In genomic region chr2:2926858-2927175, GRCh38 we compare ENCODE assay signal across 15 cellular contexts.
DNase-seq lines count a peak whose midpoint lies in the region; ATAC-seq and TF ChIP-seq lines count a peak whose summit lies in the region.
"Had no signal": no experiment of that assay in that cellular context is flagged by ENCODE, and none has a peak within 500 bp of the region (broad histone marks: within the 10 kb centered on the region; RNA-seq: fewer than 3 reads in every experiment).

No MANE protein-coding gene starts in this region.

- H3K27me3 Mint-ChIP-seq in activated CD4-positive, alpha-beta memory T cell treated with anti-CD3 and anti-CD28 coated beads, Interleukin-2, amount 10 ng/mL, durations not matched to agents 7 days and 5 days, result no peaks in the 10 kb centered on the region
- H3K27me3 Mint-ChIP-seq: memory B cell had no signal

- no peak overlapping the region for H3K27ac Mint-ChIP-seq in activated CD4-positive, alpha-beta memory T cell treated with anti-CD3 and anti-CD28 coated beads, Interleukin-2, amount 10 ng/mL, durations not matched to agents 7 days and 5 days
- H3K27ac Mint-ChIP-seq: H9, memory B cell had no signal

- H3K4me3 ChIP-seq in lower leg skin (ENCODE audit: low read depth, poor library complexity, severe bottlenecking), result no peak overlapping the region
- H3K4me3 ChIP-seq: tibial nerve had no signal

- POLR2A ChIA-PET in activated CD4-positive, alpha-beta memory T cell treated with anti-CD3 and anti-CD28 coated beads, Interleukin-2, amount 10 ng/mL, durations not matched to agents 7 days and 5 days (lab: Charles Lee), result no interaction called here

- WGBS in lower leg skin, 2 donors, result 67 to 88% methylated on average over 4 of the region's 4 CpGs

- intact Hi-C loops in lower leg skin (cut with DNase I; ENCODE audit: low total_unique reads), result no loop called here

- no peak for TF ChIP-seq CTCF in lower leg skin (IDR thresholded peaks at IDR 0.05)

- DNase-seq in RPMI8226, result peak; percentile 26
- no peak for DNase-seq in lower leg skin (ENCODE audit: low spot score in 2 of 2)
- no peak for DNase-seq in activated CD4-positive, alpha-beta T cell treated with anti-CD3 and anti-CD28 coated beads, Interleukin-2, amount 50 U/mL, for 4 hours
- no peak for DNase-seq in activated CD4-positive, alpha-beta memory T cell treated with anti-CD3 and anti-CD28 coated beads, Interleukin-2, amount 10 ng/mL, durations not matched to agents 7 days and 5 days
- DNase-seq: activated CD8-positive, alpha-beta memory T cell treated with anti-CD3 and anti-CD28 coated beads, Interleukin-2, amount 50 U/mL, for 4 hours; H9; KBM-7; NCI-H526 treated with DMSO at 0.1 percent for 48 hours; SHP77 had no signal

- CTCF ChIA-PET in activated CD4-positive, alpha-beta memory T cell treated with anti-CD3 and anti-CD28 coated beads, Interleukin-2, amount 10 ng/mL, durations not matched to agents 7 days and 5 days (lab: Charles Lee), result no interaction called here

- ATAC-seq in GM19035 (IDR thresholded peaks at IDR 0.05; ENCODE audit: unreplicated experiment) (peak; percentile 47), GM21786 (IDR thresholded peaks at IDR 0.05; ENCODE audit: unreplicated experiment) (peak; percentile 60), HG03097 (IDR thresholded peaks at IDR 0.05; ENCODE audit: low FRiP score, unreplicated experiment) (peak; percentile 33)
- ATAC-seq: esophagus mucosa had no signal

- peaks cover 2% of the 10 kb centered on the region for H3K4me1 Mint-ChIP-seq in activated CD4-positive, alpha-beta memory T cell treated with anti-CD3 and anti-CD28 coated beads, Interleukin-2, amount 10 ng/mL, durations not matched to agents 7 days and 5 days
- H3K4me1 Mint-ChIP-seq: H9 had no signal

- no peaks in the 10 kb centered on the region for H3K36me3 Mint-ChIP-seq in activated CD4-positive, alpha-beta memory T cell treated with anti-CD3 and anti-CD28 coated beads, Interleukin-2, amount 10 ng/mL, durations not matched to agents 7 days and 5 days (ENCODE audit: low read depth)
- H3K36me3 Mint-ChIP-seq: memory B cell had no signal

- TF ChIP-seq POLR2A in lower leg skin (IDR thresholded peaks at IDR 0.05), result no peak

- H3K9me3 Mint-ChIP-seq in activated CD4-positive, alpha-beta memory T cell treated with anti-CD3 and anti-CD28 coated beads, Interleukin-2, amount 10 ng/mL, durations not matched to agents 7 days and 5 days, result no peaks in the 10 kb centered on the region

- H3K4me3 Mint-ChIP-seq in activated CD4-positive, alpha-beta memory T cell treated with anti-CD3 and anti-CD28 coated beads, Interleukin-2, amount 10 ng/mL, durations not matched to agents 7 days and 5 days, result no peak overlapping the region
- H3K4me3 Mint-ChIP-seq: H9, memory B cell had no signal
